8 cellular contexts compared by ENCODE assay signal in genomic region chr13:53442979-53443378, GRCh38.
"Had no signal": no experiment of that assay in that cellular context is flagged by ENCODE, and none has a peak within 500 bp of the region (broad histone marks: within the 10 kb centered on the region; RNA-seq: fewer than 3 reads in every experiment).

No MANE protein-coding gene starts in this region.

- H3K27ac ChIP-seq: GM23248, HL-60 had no signal

- H3K9ac ChIP-seq: GM23248 had no signal

- H3K4me3 ChIP-seq: GM23248 had no signal

- DNase-seq: GM23248, GOT3, H9, HCEC 1CT, Kasumi-1, KG1 had no signal

- FAIRE-seq: H54 had no signal

- H2AFZ ChIP-seq: GM23248 had no signal
